ENCODE assay signal across 8 cellular contexts in the genomic region with DNA sequence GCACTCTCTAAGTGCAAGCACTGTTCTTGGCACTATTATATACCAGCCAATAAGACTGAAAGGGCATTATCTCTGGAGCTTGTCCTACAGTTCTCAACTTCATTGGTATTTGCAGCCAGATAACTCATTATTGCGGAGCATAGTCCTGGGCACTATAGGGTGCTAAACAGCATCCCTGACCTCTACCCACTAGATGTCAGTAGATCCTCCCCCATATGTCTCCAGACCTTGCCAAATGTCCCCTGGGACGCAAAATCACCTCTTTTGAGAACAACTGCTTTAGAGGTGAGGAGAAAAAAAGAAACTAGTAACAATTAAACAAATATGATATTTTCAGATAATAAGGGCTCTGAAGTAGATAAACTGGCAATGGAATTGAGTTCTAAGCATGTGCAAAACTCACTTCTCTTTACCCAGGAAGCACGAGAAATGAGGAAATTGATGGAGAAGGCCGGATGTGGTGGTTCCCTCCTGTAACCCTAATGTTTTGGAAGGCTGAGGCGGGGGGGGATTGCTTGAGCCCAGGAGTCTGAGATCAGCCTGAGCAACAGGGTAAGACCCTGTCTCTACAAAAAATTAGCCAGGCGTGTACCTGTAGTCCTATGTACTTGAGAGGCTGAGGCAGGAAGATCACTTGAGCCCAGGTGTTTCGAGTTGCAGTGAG.
DNase-seq lines count a peak whose midpoint lies in the region; ATAC-seq and TF ChIP-seq lines count a peak whose summit lies in the region.

No MANE protein-coding gene starts in this region.

- no peak for TF ChIP-seq POLR2A in ovary (IDR thresholded peaks at IDR 0.05)

- no peaks in the 10 kb centered on the region for H3K27me3 Mint-ChIP-seq in activated CD8-positive, alpha-beta T cell treated with anti-CD3 and anti-CD28 coated beads for 36 hours
- H3K27me3 Mint-ChIP-seq in memory B cell, result no peaks in the 10 kb centered on the region

- no peaks in the 10 kb centered on the region for H3K36me3 Mint-ChIP-seq in activated CD8-positive, alpha-beta T cell treated with anti-CD3 and anti-CD28 coated beads for 36 hours (ENCODE audit: low read depth)
- no peaks in the 10 kb centered on the region for H3K36me3 Mint-ChIP-seq in memory B cell

- H3K27ac Mint-ChIP-seq in activated CD8-positive, alpha-beta T cell treated with anti-CD3 and anti-CD28 coated beads for 36 hours, result peak overlapping the region; percentile 43
- H3K27ac Mint-ChIP-seq in memory B cell, result no peak overlapping the region

- no peaks in the 10 kb centered on the region for H4K20me1 ChIP-seq in DOHH2 (ENCODE audit: control insufficient read depth, insufficient read depth, low read depth, low read length)

- H3K27me3 ChIP-seq in DOHH2 (ENCODE audit: control insufficient read depth, low read length), result peaks cover 3% of the 10 kb centered on the region; the same call in 1 of the 2 replicates
- H3K27me3 ChIP-seq in ovary, result no peaks in the 10 kb centered on the region

- H3F3A ChIP-seq in DOHH2 (ENCODE audit: control insufficient read depth, insufficient read depth), result no peaks in the 10 kb centered on the region

- H3K9me2 ChIP-seq in DOHH2 (replicated peaks; ENCODE audit: control insufficient read depth, low read length), result no peaks in the 10 kb centered on the region

- no peak overlapping the region for H3K4me3 Mint-ChIP-seq in activated CD8-positive, alpha-beta T cell treated with anti-CD3 and anti-CD28 coated beads for 36 hours
- no peak overlapping the region for H3K4me3 Mint-ChIP-seq in memory B cell

- H3K4me1 ChIP-seq in DOHH2 (ENCODE audit: control insufficient read depth, low read length) (peaks cover 9% of the 10 kb centered on the region), ovary (ENCODE audit: insufficient read depth) (peaks cover 7% of the 10 kb centered on the region)

- peak; percentile 37 for DNase-seq in activated CD8-positive, alpha-beta T cell treated with anti-CD3 and anti-CD28 coated beads for 36 hours
- DNase-seq in memory B cell (ENCODE audit: low spot score in 2 of 2) (peak in 1 of 2 donors; percentile 2), sciatic nerve (ENCODE audit: low spot score) (no peak), ovary (no peak)
- DNase-seq in activated effector memory CD4-positive, alpha-beta T cell treated with anti-CD3 and anti-CD28 coated beads, Interleukin-2, amount 50 U/mL, for 16 hours, result no peak

- H3K36me3 ChIP-seq in DOHH2 (ENCODE audit: control insufficient read depth, low read length), result no peaks in the 10 kb centered on the region
- no peaks in the 10 kb centered on the region for H3K36me3 ChIP-seq in ovary

- no peaks in the 10 kb centered on the region for H3K79me2 ChIP-seq in DOHH2 (ENCODE audit: control insufficient read depth, low read length)

- CTCF ChIA-PET in activated CD8-positive, alpha-beta T cell treated with anti-CD3 and anti-CD28 coated beads for 36 hours (lab: Charles Lee), result interaction anchor here (0.7 to 9.4 kb wide), 14 partner anchors 15 to 347 kb away, joined by 3 to 66 read pairs (median 6); a partner anchor contains a TSS

- 75 to 78% (median 77%) methylated on average over 7 of the region's 7 CpGs for WGBS in ovary, 3 donors

- TF ChIP-seq CTCF in DOHH2 (IDR thresholded peaks at IDR 0.05; ENCODE audit: low read depth, low read length, poor library complexity, severe bottlenecking), result peak; percentile 30
- peak; percentile 31 for TF ChIP-seq CTCF in activated CD8-positive, alpha-beta T cell treated with anti-CD3 and anti-CD28 coated beads for 36 hours (IDR thresholded peaks at IDR 0.05)
- no peak for TF ChIP-seq CTCF in ovary (IDR thresholded peaks at IDR 0.05)

- H3K4me2 ChIP-seq in DOHH2 (ENCODE audit: low read length), result no peak overlapping the region

- H3K27ac ChIP-seq in DOHH2 (ENCODE audit: low read depth, low read length), result no peak overlapping the region
- H3K27ac ChIP-seq in ovary, result no peak overlapping the region

- H3K4me3 ChIP-seq in DOHH2 (ENCODE audit: low read length) (no peak overlapping the region), ovary (no peak overlapping the region)

- ATAC-seq in GM19438 (IDR thresholded peaks at IDR 0.05; ENCODE audit: low read depth, unreplicated experiment) (peak; percentile 47), HG03469 (IDR thresholded peaks at IDR 0.05; ENCODE audit: unreplicated experiment) (peak; percentile 53), memory B cell (ENCODE audit: low read depth) (peak; percentile 42), sciatic nerve (no peak)
- ATAC-seq in activated CD8-positive, alpha-beta T cell treated with anti-CD3 and anti-CD28 coated beads for 36 hours, result peak; percentile 43

- TF ChIP-seq EP300 in ovary (IDR thresholded peaks at IDR 0.05), result no peak

- peaks cover 50% of the 10 kb centered on the region for H3K4me1 Mint-ChIP-seq in activated CD8-positive, alpha-beta T cell treated with anti-CD3 and anti-CD28 coated beads for 36 hours (ENCODE audit: low read depth)
- H3K4me1 Mint-ChIP-seq in memory B cell, result peaks cover 19% of the 10 kb centered on the region

- intact Hi-C loops in activated CD8-positive, alpha-beta T cell treated with anti-CD3 and anti-CD28 coated beads for 36 hours (cut with micrococcal nuclease), result loop anchor here (5.0 to 10.0 kb wide), 2 partner anchors 103 to 350 kb away; no protein-coding TSS in a partner anchor
- intact Hi-C loops in sciatic nerve (cut with DNase I) (no loop called here), ovary (cut with DNase I) (no loop called here)

- H3K9me3 Mint-ChIP-seq in activated CD8-positive, alpha-beta T cell treated with anti-CD3 and anti-CD28 coated beads for 36 hours, result peaks cover 2% of the 10 kb centered on the region
- no peaks in the 10 kb centered on the region for H3K9me3 Mint-ChIP-seq in memory B cell

- H3K9me3 ChIP-seq in DOHH2 (ENCODE audit: control insufficient read depth, insufficient read depth, low read length) (no peaks in the 10 kb centered on the region), ovary (no peaks in the 10 kb centered on the region)

- POLR2A ChIA-PET in activated CD8-positive, alpha-beta T cell treated with anti-CD3 and anti-CD28 coated beads for 36 hours (lab: Charles Lee), result no interaction called here

Comparison
In these comparisons a context has a peak if more than half of its experiments do, and no peak if none do; other contexts are left out.
1. CTCF ChIP-seq: peak in DOHH2 (single experiment) and activated CD8-positive, alpha-beta T cell treated with anti-CD3 and anti-CD28 coated beads for 36 hours (single experiment); none in ovary (0 of 3).